In genomic region chr10:119726291-119727261, GRCh38 we compare ENCODE assay signal across 8 cellular contexts. TPM values are rescaled to one million over a fixed set of nuclear protein-coding genes. Genes with fewer than 3 reads are reported as not detected.
A peak's percentile ranks its signal among the peaks of the same experiment; 100 is the strongest.
DNase-seq lines count a peak whose midpoint lies in the region; ATAC-seq and TF ChIP-seq lines count a peak whose summit lies in the region.

No MANE protein-coding gene starts in this region.

- peak overlapping the region; percentile 72 for H3K9ac ChIP-seq in HUES64 (ENCODE audit: low read depth, low read length)

- H3K9me3 Mint-ChIP-seq in Caco-2 (ENCODE audit: unreplicated experiment) = no peaks in the 10 kb centered on the region

- no peak for TF ChIP-seq CTCF in Caco-2 (IDR thresholded peaks at IDR 0.05; ENCODE audit: insufficient read depth in 1 of 2, low read depth in 1 of 2, low read length in 1 of 2, severe bottlenecking in 1 of 2, unreplicated experiment in 1 of 2)

- H3K36me3 Mint-ChIP-seq in Caco-2 (ENCODE audit: insufficient read depth, unreplicated experiment) = peaks cover 6% of the 10 kb centered on the region

- H3K36me3 ChIP-seq in Caco-2 (ENCODE audit: control insufficient read depth, insufficient read depth, low read length) = no peaks in the 10 kb centered on the region
- no peaks in the 10 kb centered on the region for H3K36me3 ChIP-seq in HUES64 (ENCODE audit: insufficient read depth, low read length)

- BruUV-seq in Caco-2 (replicated peaks; lab: Mats Ljungman, UMichigan) = no TSS peak

- CTCF ChIA-PET in Caco-2 (lab: Charles Lee) = interaction anchor here (0.6 to 2.2 kb wide), 10 partner anchors 8 to 518 kb away, joined by 3 to 20 read pairs (median 7); no protein-coding TSS in a partner anchor

- peak overlapping the region; percentile 91 for H3K4me3 Mint-ChIP-seq in Caco-2 (ENCODE audit: unreplicated experiment)

- H3K27me3 ChIP-seq in Caco-2 (replicated peaks; ENCODE audit: control insufficient read depth, insufficient read depth, low read length) (no peaks in the 10 kb centered on the region), HUES64 (ENCODE audit: insufficient read depth, low read length) (no peaks in the 10 kb centered on the region; the same call in 1 of the 2 replicates)

- H3K27ac Mint-ChIP-seq in Caco-2 (ENCODE audit: unreplicated experiment) = peak overlapping the region; percentile 80

- 14% methylated on average over 57 of the region's 57 CpGs for WGBS in HUES64

- H3K27ac ChIP-seq in HUES64 (ENCODE audit: low read depth, low read length) = peak overlapping the region; percentile 93; the same call in 1 of the 2 replicates
- peak overlapping the region; percentile 16 to 99 (median 87) for H3K27ac ChIP-seq in skin epidermis

- DNase-seq in Caco-2 (peak; percentile 62 to 80), activated gamma-delta T cell treated with Interleukin-2 at 50 U/mL for 16 hours (peak; percentile 34), MV-4-11 (lab: John Stamatoyannopoulos, UW) (no peak)
- DNase-seq in activated effector memory CD4-positive, alpha-beta T cell treated with anti-CD3 and anti-CD28 coated beads, Interleukin-2, amount 50 U/mL, for 16 hours = no peak

- intact Hi-C loops in Caco-2 (cut with micrococcal nuclease; ENCODE audit: unreplicated experiment) = loop anchor here (1.0 to 2.0 kb wide), 2 partner anchors 38 to 76 kb away; partner anchors contain the start of gene BAG3

- peaks cover 40% of the 10 kb centered on the region for H3K4me1 ChIP-seq in Caco-2
- peaks cover 26% of the 10 kb centered on the region for H3K4me1 ChIP-seq in HUES64 (ENCODE audit: insufficient read depth, low read length)

- peaks cover 47% of the 10 kb centered on the region for H3K4me1 Mint-ChIP-seq in Caco-2 (ENCODE audit: low read depth, unreplicated experiment)

- H3K4me3 ChIP-seq in Caco-2 (ENCODE audit: low read depth, low read length) = peak overlapping the region; percentile 82
- H3K4me3 ChIP-seq in HUES64 (ENCODE audit: low read length) = peak overlapping the region; percentile 81
- peak overlapping the region; percentile 84 for H3K4me3 ChIP-seq in iPS-18c (ENCODE audit: insufficient read depth, low read depth, low read length)
- peak overlapping the region; percentile 71 to 97 (median 82) for H3K4me3 ChIP-seq in skin epidermis

- no peaks in the 10 kb centered on the region for H3K27me3 Mint-ChIP-seq in Caco-2 (ENCODE audit: insufficient read depth, unreplicated experiment)

- no peak for ATAC-seq in HG03354 (IDR thresholded peaks at IDR 0.05; ENCODE audit: poor library complexity, severe bottlenecking, unreplicated experiment)

- no peaks in the 10 kb centered on the region for H3K9me3 ChIP-seq in Caco-2
- H3K9me3 ChIP-seq in HUES64 (ENCODE audit: insufficient read depth, low read depth, low read length) = no peaks in the 10 kb centered on the region
- H3K9me3 ChIP-seq in iPS-18c (ENCODE audit: control insufficient read depth, insufficient read depth, low read length) = no peaks in the 10 kb centered on the region

- POLR2A ChIA-PET in Caco-2 (lab: Charles Lee) = interaction anchor here (0.6 to 2.3 kb wide), 24 partner anchors 9 to 520 kb away, joined by 3 to 31 read pairs (median 4); partner anchors contain the start of genes BAG3, MCMBP and SEC23IP

RNA-seq across cellular contexts. Expression of gene INPP5F, which starts 0.7 kb away (rescaled TPM):
- total RNA-seq in Caco-2 (2022) = 26.4 and 26.9 TPM in 2 replicates
- 90.1 TPM for polyA plus RNA-seq in HUES64 (2013, experiment 1 of 2)
- 92.1 TPM for polyA plus RNA-seq in HUES64 (2013, experiment 2 of 2)

Comparison
In these comparisons a context has a peak if more than half of its experiments do, and no peak if none do; other contexts are left out.
1. DNase-seq: peak in Caco-2 (2 of 2) and activated gamma-delta T cell treated with Interleukin-2 at 50 U/mL for 16 hours (single experiment); none in MV-4-11 (single experiment) and activated effector memory CD4-positive, alpha-beta T cell treated with anti-CD3 and anti-CD28 coated beads, Interleukin-2, amount 50 U/mL, for 16 hours (single experiment).
2. Peak in every context shown above with its lines, with median percentiles within 50 percentile points of each other: H3K4me3 ChIP-seq.